ENCODE assay signal across 8 cellular contexts in genomic region chr1:154221815-154222081, GRCh38. TPM values are rescaled to one million over a fixed set of nuclear protein-coding genes. Genes with fewer than 3 reads are reported as not detected.
DNase-seq lines count a peak whose midpoint lies in the region; ATAC-seq, FAIRE-seq and TF ChIP-seq lines count a peak whose summit lies in the region.

No MANE protein-coding gene starts in this region.

- peaks cover 94% of the 10 kb centered on the region for H3K79me2 ChIP-seq in astrocyte (ENCODE audit: insufficient read depth, low read length)

- H3K4me1 Mint-ChIP-seq in astrocyte (ENCODE audit: low read depth, unreplicated experiment) = peaks cover 24% of the 10 kb centered on the region

- peaks cover 13% of the 10 kb centered on the region for H3K36me3 Mint-ChIP-seq in astrocyte (ENCODE audit: low read depth, unreplicated experiment)

- H3K27ac ChIP-seq in HUES6 (ENCODE audit: low read depth, low read length) (peak overlapping the region; percentile 95), astrocyte (ENCODE audit: low read depth, low read length) (peak overlapping the region; percentile 94), layer of hippocampus (ENCODE audit: low read depth, low read length) (peak overlapping the region; percentile 97), thymus (ENCODE audit: low read depth) (peak overlapping the region; percentile 97)

- H2AFZ ChIP-seq in astrocyte (ENCODE audit: low read depth, low read length) = peak overlapping the region; percentile 26

- 4% methylated on average over 2 of the region's 2 CpGs for WGBS in thymus

- no peaks in the 10 kb centered on the region for H3K9me3 Mint-ChIP-seq in astrocyte (ENCODE audit: unreplicated experiment)

- peak overlapping the region; percentile 99 for H3K4me3 Mint-ChIP-seq in astrocyte (ENCODE audit: unreplicated experiment)

- no peaks in the 10 kb centered on the region for H3K27me3 ChIP-seq in BE2C
- H3K27me3 ChIP-seq in HUES6 (ENCODE audit: control insufficient read depth, insufficient read depth, low read length) = no peaks in the 10 kb centered on the region
- H3K27me3 ChIP-seq in astrocyte (ENCODE audit: insufficient read depth, low read length) = no peaks in the 10 kb centered on the region
- no peaks in the 10 kb centered on the region for H3K27me3 ChIP-seq in layer of hippocampus (ENCODE audit: control insufficient read depth, insufficient read depth, low read length)
- H3K27me3 ChIP-seq in thymus (ENCODE audit: control insufficient read depth, insufficient read depth) = no peaks in the 10 kb centered on the region

- H4K20me1 ChIP-seq in astrocyte (ENCODE audit: insufficient read depth, low read length) = peaks cover 75% of the 10 kb centered on the region

- no peak for ATAC-seq in GM21381 (IDR thresholded peaks at IDR 0.05; ENCODE audit: unreplicated experiment)

- H3K4me1 ChIP-seq in BE2C (no peaks in the 10 kb centered on the region), HUES6 (ENCODE audit: control insufficient read depth, insufficient read depth, low read length) (peaks cover 22% of the 10 kb centered on the region), astrocyte (ENCODE audit: insufficient read depth, low read length) (peaks cover 23% of the 10 kb centered on the region), thymus (ENCODE audit: control insufficient read depth, insufficient read depth, low read length) (peaks cover 19% of the 10 kb centered on the region)

- peak overlapping the region; percentile 99 for H3K27ac Mint-ChIP-seq in astrocyte (ENCODE audit: unreplicated experiment)

- H3K27me3 Mint-ChIP-seq in astrocyte (ENCODE audit: low read depth, unreplicated experiment) = no peaks in the 10 kb centered on the region

- TF ChIP-seq CTCF in BE2C (IDR thresholded peaks at IDR 0.05; ENCODE audit: low read depth, low read length) (no peak), astrocyte (IDR thresholded peaks at IDR 0.05; ENCODE audit: insufficient read depth, low read depth, low read length) (no peak)

- peak overlapping the region; percentile 87 for H3K4me2 ChIP-seq in astrocyte (ENCODE audit: low read length)

- peaks cover 66% of the 10 kb centered on the region for H3K36me3 ChIP-seq in BE2C
- H3K36me3 ChIP-seq in HUES6 (ENCODE audit: control insufficient read depth, insufficient read depth, low read length) = peaks cover 54% of the 10 kb centered on the region
- peaks cover 29% of the 10 kb centered on the region for H3K36me3 ChIP-seq in astrocyte (ENCODE audit: insufficient read depth, low read length)
- H3K36me3 ChIP-seq in thymus (ENCODE audit: control insufficient read depth, insufficient read depth) = peaks cover 5% of the 10 kb centered on the region

- no peak for DNase-seq in BE2C
- DNase-seq in astrocyte (ENCODE audit: low read depth) = peak; percentile 78
- DNase-seq in COLO668 (lab: John Stamatoyannopoulos, UW; ENCODE audit: unreplicated experiment) = no peak
- DNase-seq in DMS153 treated with DMSO at 0.1 percent for 48 hours (lab: John Stamatoyannopoulos, UW; ENCODE audit: unreplicated experiment) = no peak

- no peak for FAIRE-seq in astrocyte (lab: Jason Lieb, UNC)

- H3K9me3 ChIP-seq in BE2C = no peaks in the 10 kb centered on the region
- no peaks in the 10 kb centered on the region for H3K9me3 ChIP-seq in HUES6 (ENCODE audit: control insufficient read depth, insufficient read depth, low read depth, low read length)
- no peaks in the 10 kb centered on the region for H3K9me3 ChIP-seq in astrocyte (ENCODE audit: insufficient read depth, low read depth, low read length)
- no peaks in the 10 kb centered on the region for H3K9me3 ChIP-seq in thymus (ENCODE audit: control insufficient read depth)

- H3K4me3 ChIP-seq in BE2C (ENCODE audit: low read depth, low read length) (peak overlapping the region; percentile 68), HUES6 (ENCODE audit: low read depth, low read length) (peak overlapping the region; percentile 99), astrocyte (ENCODE audit: insufficient read depth, low read depth, low read length) (peak overlapping the region; percentile 82), thymus (ENCODE audit: low read length) (peak overlapping the region; percentile 85)

- H3K9ac ChIP-seq in HUES6 (ENCODE audit: low read length) (peak overlapping the region; percentile 90), astrocyte (ENCODE audit: low read length) (peak overlapping the region; percentile 97)

RNA-seq across cellular contexts. Expression of gene UBAP2L, which starts 1.0 kb away (rescaled TPM):
- 165 TPM for polyA plus RNA-seq in BE2C (2012; ENCODE audit: insufficient read depth, insufficient read length, low read depth)
- total RNA-seq in astrocyte = 203 and 218 TPM in 2 replicates
- 50.1 TPM for polyA plus RNA-seq in thymus

RNA-seq across cellular contexts. Expression of gene CFAP141, which starts 15.6 kb away (rescaled TPM):
- polyA plus RNA-seq in BE2C (2012; ENCODE audit: insufficient read depth, insufficient read length, low read depth) = not detected
- not detected in 2 replicates for total RNA-seq in astrocyte
- polyA plus RNA-seq in thymus = not detected

RNA-seq across cellular contexts. Expression of gene TPM3, which starts 29.8 kb away (rescaled TPM):
- 577 TPM for polyA plus RNA-seq in BE2C (2012; ENCODE audit: insufficient read depth, insufficient read length, low read depth)
- 600 and 687 TPM in 2 replicates for total RNA-seq in astrocyte
- polyA plus RNA-seq in thymus = 304 TPM

RNA-seq across cellular contexts. Expression of gene HAX1, which starts 50.7 kb away (rescaled TPM):
- polyA plus RNA-seq in BE2C (2012; ENCODE audit: insufficient read depth, insufficient read length, low read depth) = 187 TPM
- 82.2 and 89.9 TPM in 2 replicates for total RNA-seq in astrocyte
- polyA plus RNA-seq in thymus = 113 TPM
